In the genomic region with DNA sequence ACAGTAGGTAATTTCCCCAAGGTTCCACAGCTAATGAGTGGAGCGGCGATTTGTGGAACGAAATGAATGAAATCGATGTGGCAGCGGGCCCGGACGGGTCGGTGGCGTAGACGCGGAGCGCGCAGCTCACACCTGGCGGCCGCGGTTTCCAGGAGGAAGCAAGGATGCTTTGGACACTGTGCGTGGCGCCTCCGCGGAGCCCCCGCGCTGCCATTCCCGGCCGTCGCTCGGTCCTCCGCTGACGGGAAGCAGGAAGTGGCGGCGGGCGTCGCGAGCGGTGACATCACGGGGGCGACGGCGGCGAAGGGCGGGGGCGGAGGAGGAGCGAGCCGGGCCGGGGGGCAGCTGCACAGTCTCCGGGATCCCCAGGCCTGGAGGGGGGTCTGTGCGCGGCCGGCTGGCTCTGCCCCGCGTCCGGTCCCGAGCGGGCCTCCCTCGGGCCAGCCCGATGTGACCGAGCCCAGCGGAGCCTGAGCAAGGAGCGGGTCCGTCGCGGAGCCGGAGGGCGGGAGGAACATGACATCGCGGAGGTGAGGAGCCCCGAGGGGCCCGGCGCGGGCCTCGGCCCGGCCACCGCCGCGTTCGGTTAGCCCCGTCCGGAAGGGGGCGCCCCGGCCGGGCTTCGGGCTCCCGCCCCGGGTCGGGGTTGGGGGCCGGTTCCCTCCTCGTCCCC, we compare ENCODE assay signal across 1 cellular context.
TF ChIP-seq lines count a peak whose summit lies in the region.

TSS of gene PTPN11 (plus strand) at position 352 of the 673 bp plus-strand sequence. CDS start at position 517, 165 bp downstream.

TF ChIP-seq in HepG2, 621 proteins besides CTCF, POLR2A, EP300 and RAD21 (continued from another document and continues in another):
- TF ChIP-seq ZNF12 (CRISPR knock-in tag; IDR thresholded peaks at IDR 0.05), result peak; percentile 45; the same call in 1 of the 2 replicates
- 0 out of 2 replicates have a peak, but pooled peaks have one; percentile 16 for TF ChIP-seq ZBTB7B (CRISPR knock-in tag; IDR thresholded peaks at IDR 0.05)
- TF ChIP-seq RBM39 (IDR thresholded peaks at IDR 0.05; ENCODE audit: low read depth, low read length, poor library complexity, severe bottlenecking), result peak; percentile 64
- no peak for TF ChIP-seq FOXA1 (IDR thresholded peaks at IDR 0.05)
- 0 out of 2 replicates have a peak, but pooled peaks have one; percentile 24 for TF ChIP-seq FOXA1 (CRISPR knock-in tag; IDR thresholded peaks at IDR 0.05)
- TF ChIP-seq ZNF660 (CRISPR knock-in tag; IDR thresholded peaks at IDR 0.05; ENCODE audit: borderline replicate concordance, low read depth), result no peak
- TF ChIP-seq, protein P1, sequence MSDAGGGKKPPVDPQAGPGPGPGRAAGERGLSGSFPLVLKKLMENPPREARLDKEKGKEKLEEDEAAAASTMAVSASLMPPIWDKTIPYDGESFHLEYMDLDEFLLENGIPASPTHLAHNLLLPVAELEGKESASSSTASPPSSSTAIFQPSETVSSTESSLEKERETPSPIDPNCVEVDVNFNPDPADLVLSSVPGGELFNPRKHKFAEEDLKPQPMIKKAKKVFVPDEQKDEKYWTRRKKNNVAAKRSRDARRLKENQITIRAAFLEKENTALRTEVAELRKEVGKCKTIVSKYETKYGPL (CRISPR knock-in tag; IDR thresholded peaks at IDR 0.05), result no peak
- TF ChIP-seq ZNF264 (CRISPR knock-in tag; IDR thresholded peaks at IDR 0.05), result no peak
- no peak for TF ChIP-seq RBAK (CRISPR knock-in tag; IDR thresholded peaks at IDR 0.05)
- no peak; the same call in 1 of the 2 replicates for TF ChIP-seq RARA (CRISPR knock-in tag; IDR thresholded peaks at IDR 0.05)
- TF ChIP-seq NFYB (CRISPR knock-in tag; IDR thresholded peaks at IDR 0.05), result no peak
- no peak for TF ChIP-seq TBP (CRISPR knock-in tag; IDR thresholded peaks at IDR 0.05)
- TF ChIP-seq TP53 (CRISPR knock-in tag; conservative IDR thresholded peaks at IDR 0.05), result no peak
- peak; percentile 63 for TF ChIP-seq DPF2 (CRISPR knock-in tag; IDR thresholded peaks at IDR 0.05; ENCODE audit: borderline replicate concordance, low read depth)
- peak; percentile 29 for TF ChIP-seq ZNF441 (CRISPR knock-in tag; IDR thresholded peaks at IDR 0.05; ENCODE audit: borderline replicate concordance)
- no peak for TF ChIP-seq ZNF33A (CRISPR knock-in tag; IDR thresholded peaks at IDR 0.05; ENCODE audit: borderline replicate concordance)
- peak; percentile 54; the same call in 1 of the 2 replicates for TF ChIP-seq FOXA3 (CRISPR knock-in tag; IDR thresholded peaks at IDR 0.05)
- no peak for TF ChIP-seq ZBTB10 (CRISPR knock-in tag; IDR thresholded peaks at IDR 0.05; ENCODE audit: borderline replicate concordance)
- peak; percentile 81 for TF ChIP-seq IRF2 (CRISPR knock-in tag; IDR thresholded peaks at IDR 0.05)
- no peak for TF ChIP-seq BRCA1 (CRISPR knock-in tag; IDR thresholded peaks at IDR 0.05)
- TF ChIP-seq ZNF780A (CRISPR knock-in tag; IDR thresholded peaks at IDR 0.05), result no peak
- TF ChIP-seq ZNF362 (CRISPR knock-in tag; IDR thresholded peaks at IDR 0.05; ENCODE audit: borderline replicate concordance), result peak; percentile 62; the same call in 1 of the 2 replicates
- TF ChIP-seq HOXA7 (CRISPR knock-in tag; IDR thresholded peaks at IDR 0.05), result no peak
- no peak for TF ChIP-seq HOMEZ (CRISPR knock-in tag; IDR thresholded peaks at IDR 0.05; ENCODE audit: low read depth)
- no peak for TF ChIP-seq CHD4 (IDR thresholded peaks at IDR 0.05; ENCODE audit: borderline replicate concordance, low read length)
- TF ChIP-seq TFDP1 (CRISPR knock-in tag; IDR thresholded peaks at IDR 0.05; ENCODE audit: borderline replicate concordance), result peak; percentile 64; the same call in 1 of the 2 replicates
- TF ChIP-seq ZSCAN31 (CRISPR knock-in tag; IDR thresholded peaks at IDR 0.05; ENCODE audit: low read depth), result peak; percentile 49; the same call in 1 of the 2 replicates
- TF ChIP-seq THAP8 (CRISPR knock-in tag; IDR thresholded peaks at IDR 0.05; ENCODE audit: borderline replicate concordance), result no peak
- TF ChIP-seq CBX2 (IDR thresholded peaks at IDR 0.05; ENCODE audit: low read depth, low read length), result no peak
- TF ChIP-seq CBX2 (CRISPR knock-in tag; IDR thresholded peaks at IDR 0.05; ENCODE audit: low read depth), result no peak
- TF ChIP-seq BCL6 (CRISPR knock-in tag; IDR thresholded peaks at IDR 0.05), result peak; percentile 39; the same call in 1 of the 2 replicates
- TF ChIP-seq ELF3 (CRISPR knock-in tag; IDR thresholded peaks at IDR 0.05), result peak; percentile 98
- TF ChIP-seq MTA3 (CRISPR knock-in tag; IDR thresholded peaks at IDR 0.05), result no peak
- TF ChIP-seq, protein P2, sequence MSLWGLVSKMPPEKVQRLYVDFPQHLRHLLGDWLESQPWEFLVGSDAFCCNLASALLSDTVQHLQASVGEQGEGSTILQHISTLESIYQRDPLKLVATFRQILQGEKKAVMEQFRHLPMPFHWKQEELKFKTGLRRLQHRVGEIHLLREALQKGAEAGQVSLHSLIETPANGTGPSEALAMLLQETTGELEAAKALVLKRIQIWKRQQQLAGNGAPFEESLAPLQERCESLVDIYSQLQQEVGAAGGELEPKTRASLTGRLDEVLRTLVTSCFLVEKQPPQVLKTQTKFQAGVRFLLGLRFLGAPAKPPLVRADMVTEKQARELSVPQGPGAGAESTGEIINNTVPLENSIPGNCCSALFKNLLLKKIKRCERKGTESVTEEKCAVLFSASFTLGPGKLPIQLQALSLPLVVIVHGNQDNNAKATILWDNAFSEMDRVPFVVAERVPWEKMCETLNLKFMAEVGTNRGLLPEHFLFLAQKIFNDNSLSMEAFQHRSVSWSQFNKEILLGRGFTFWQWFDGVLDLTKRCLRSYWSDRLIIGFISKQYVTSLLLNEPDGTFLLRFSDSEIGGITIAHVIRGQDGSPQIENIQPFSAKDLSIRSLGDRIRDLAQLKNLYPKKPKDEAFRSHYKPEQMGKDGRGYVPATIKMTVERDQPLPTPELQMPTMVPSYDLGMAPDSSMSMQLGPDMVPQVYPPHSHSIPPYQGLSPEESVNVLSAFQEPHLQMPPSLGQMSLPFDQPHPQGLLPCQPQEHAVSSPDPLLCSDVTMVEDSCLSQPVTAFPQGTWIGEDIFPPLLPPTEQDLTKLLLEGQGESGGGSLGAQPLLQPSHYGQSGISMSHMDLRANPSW (CRISPR knock-in tag; IDR thresholded peaks at IDR 0.05; ENCODE audit: borderline replicate concordance), result no peak; the same call in 1 of the 2 replicates
- TF ChIP-seq, protein P3, sequence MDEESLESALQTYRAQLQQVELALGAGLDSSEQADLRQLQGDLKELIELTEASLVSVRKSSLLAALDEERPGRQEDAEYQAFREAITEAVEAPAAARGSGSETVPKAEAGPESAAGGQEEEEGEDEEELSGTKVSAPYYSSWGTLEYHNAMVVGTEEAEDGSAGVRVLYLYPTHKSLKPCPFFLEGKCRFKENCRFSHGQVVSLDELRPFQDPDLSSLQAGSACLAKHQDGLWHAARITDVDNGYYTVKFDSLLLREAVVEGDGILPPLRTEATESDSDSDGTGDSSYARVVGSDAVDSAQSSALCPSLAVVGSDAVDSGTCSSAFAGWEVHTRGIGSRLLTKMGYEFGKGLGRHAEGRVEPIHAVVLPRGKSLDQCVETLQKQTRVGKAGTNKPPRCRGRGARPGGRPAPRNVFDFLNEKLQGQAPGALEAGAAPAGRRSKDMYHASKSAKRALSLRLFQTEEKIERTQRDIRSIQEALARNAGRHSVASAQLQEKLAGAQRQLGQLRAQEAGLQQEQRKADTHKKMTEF (CRISPR knock-in tag; IDR thresholded peaks at IDR 0.05), result no peak; the same call in 1 of the 2 replicates
- peak; percentile 39; the same call in 1 of the 2 replicates for TF ChIP-seq MIER3 (CRISPR knock-in tag; IDR thresholded peaks at IDR 0.05; ENCODE audit: borderline replicate concordance)
- TF ChIP-seq NFRKB (IDR thresholded peaks at IDR 0.05), result no peak
- no peak for TF ChIP-seq ZNF652 (CRISPR knock-in tag; IDR thresholded peaks at IDR 0.05; ENCODE audit: borderline replicate concordance, low read depth)
- TF ChIP-seq NFYC (CRISPR knock-in tag; IDR thresholded peaks at IDR 0.05), result no peak
- 0 out of 2 replicates have a peak, but pooled peaks have one; percentile 35 for TF ChIP-seq ZBTB20 (CRISPR knock-in tag; IDR thresholded peaks at IDR 0.05; ENCODE audit: borderline replicate concordance, low read depth)
- no peak for TF ChIP-seq PLSCR1 (CRISPR knock-in tag; IDR thresholded peaks at IDR 0.05; ENCODE audit: borderline replicate concordance)
- TF ChIP-seq KAT8 (CRISPR knock-in tag; IDR thresholded peaks at IDR 0.05), result peak; percentile 98
- TF ChIP-seq ZFP36L1 (CRISPR knock-in tag; IDR thresholded peaks at IDR 0.05), result no peak
- peak; percentile 38; the same call in 1 of the 2 replicates for TF ChIP-seq NCOA2 (CRISPR knock-in tag; IDR thresholded peaks at IDR 0.05)
- no peak for TF ChIP-seq ZNF460 (CRISPR knock-in tag; IDR thresholded peaks at IDR 0.05; ENCODE audit: borderline replicate concordance)
- peak; percentile 68; the same call in 1 of the 2 replicates for TF ChIP-seq MTF2 (CRISPR knock-in tag; IDR thresholded peaks at IDR 0.05; ENCODE audit: borderline replicate concordance)
- peak; percentile 49 for TF ChIP-seq ZMYM3 (CRISPR knock-in tag; IDR thresholded peaks at IDR 0.05)
- TF ChIP-seq HOXD1 (CRISPR knock-in tag; IDR thresholded peaks at IDR 0.05), result peak; percentile 30; the same call in 1 of the 2 replicates
- no peak for TF ChIP-seq ZNF549 (CRISPR knock-in tag; IDR thresholded peaks at IDR 0.05)
- TF ChIP-seq ZNF615 (CRISPR knock-in tag; IDR thresholded peaks at IDR 0.05; ENCODE audit: borderline replicate concordance), result no peak
- TF ChIP-seq SIX4 (CRISPR knock-in tag; IDR thresholded peaks at IDR 0.05), result no peak; the same call in 1 of the 2 replicates
- TF ChIP-seq ZKSCAN8 (CRISPR knock-in tag; IDR thresholded peaks at IDR 0.05; ENCODE audit: borderline replicate concordance), result no peak
- TF ChIP-seq ZNF343 (CRISPR knock-in tag; IDR thresholded peaks at IDR 0.05), result peak; percentile 95
- TF ChIP-seq ZNF282 (IDR thresholded peaks at IDR 0.05; ENCODE audit: partially characterized antibody), result no peak
